ENCODE assay signal across 24 cellular contexts in genomic region chr15:100073982-100074381, GRCh38.
A peak's percentile ranks its signal among the peaks of the same experiment; 100 is the strongest.
DNase-seq lines count a peak whose midpoint lies in the region; ATAC-seq, FAIRE-seq and TF ChIP-seq lines count a peak whose summit lies in the region.
"Had no signal": no experiment of that assay in that cellular context is flagged by ENCODE, and none has a peak within 500 bp of the region (broad histone marks: within the 10 kb centered on the region; RNA-seq: fewer than 3 reads in every experiment).

No MANE protein-coding gene starts in this region.

- TF ChIP-seq CTCF in RWPE2 (IDR thresholded peaks at IDR 0.05; ENCODE audit: poor library complexity, severe bottlenecking) (no peak), epithelial cell of esophagus (IDR thresholded peaks at IDR 0.05; ENCODE audit: insufficient read depth, low read depth, low read length, missing control alignments) (no peak), keratinocyte (optimal IDR thresholded peaks at IDR 0.05 in 1 of 3, IDR thresholded peaks at IDR 0.05 in 1 of 3, conservative IDR thresholded peaks at IDR 0.05 in 1 of 3; ENCODE audit: extremely low read depth in 1 of 3, insufficient read depth in 2 of 3, low read length in 3 of 3) (no peak), stomach (IDR thresholded peaks at IDR 0.05) (no peak)

- H3K9me3 Mint-ChIP-seq in activated CD4-positive, alpha-beta memory T cell treated with anti-CD3 and anti-CD28 coated beads, Interleukin-2, amount 10 ng/mL, durations not matched to agents 7 days and 5 days = no peaks in the 10 kb centered on the region

- no peaks in the 10 kb centered on the region for H3K9me3 ChIP-seq in RWPE2 (ENCODE audit: severe bottlenecking)
- H3K9me3 ChIP-seq in keratinocyte (ENCODE audit: control insufficient read depth, low read depth, low read length) = no peaks in the 10 kb centered on the region
- peaks cover 0 to 6% (median 2%) of the 10 kb centered on the region in 4 donors for H3K9me3 ChIP-seq in stomach
- H3K9me3 ChIP-seq: A549, HAP-1 had no signal

- in situ Hi-C loops in G401 (cut with HindIII; ENCODE audit: low sequenced_read_pairs) = no loop called here

- H3K27ac Mint-ChIP-seq in activated CD4-positive, alpha-beta memory T cell treated with anti-CD3 and anti-CD28 coated beads, Interleukin-2, amount 10 ng/mL, durations not matched to agents 7 days and 5 days = no peak overlapping the region
- H3K27ac Mint-ChIP-seq: CD4-positive, alpha-beta memory T cell; HFFc6 had no signal

- 86 to 99% (median 96%) methylated on average over 5 of the region's 5 CpGs for WGBS in stomach, 5 donors

- no peaks in the 10 kb centered on the region for H3K27me3 ChIP-seq in RWPE2 (ENCODE audit: insufficient read depth, poor library complexity, severe bottlenecking)
- H3K27me3 ChIP-seq in keratinocyte (ENCODE audit: control insufficient read depth, extremely low read depth, insufficient read depth, low read length) = peaks cover 6% of the 10 kb centered on the region
- H3K27me3 ChIP-seq in stomach = no peaks in the 10 kb centered on the region

- H2AFZ ChIP-seq in keratinocyte (ENCODE audit: control insufficient read depth, low read length) = no peak overlapping the region

- peak; percentile 94 for ATAC-seq in RWPE2 (ENCODE audit: low read depth)
- ATAC-seq: A549 had no signal

- no peaks in the 10 kb centered on the region for H3K36me3 ChIP-seq in RWPE2 (ENCODE audit: low read depth)
- H3K36me3 ChIP-seq in keratinocyte (ENCODE audit: control insufficient read depth in 2 of 2, extremely low read depth in 1 of 2, insufficient read depth in 2 of 2, low read length in 2 of 2) = no peaks in the 10 kb centered on the region
- H3K36me3 ChIP-seq in stomach = no peaks in the 10 kb centered on the region
- H3K36me3 ChIP-seq: HAP-1 had no signal

- no peak for TF ChIP-seq POLR2A in stomach (IDR thresholded peaks at IDR 0.05)

- peak overlapping the region; percentile 53 for H3K27ac ChIP-seq in RWPE2 (ENCODE audit: poor library complexity, severe bottlenecking)
- H3K27ac ChIP-seq in keratinocyte (ENCODE audit: control insufficient read depth, insufficient read depth, low read length) = no peak overlapping the region
- no peak overlapping the region for H3K27ac ChIP-seq in stomach
- H3K27ac ChIP-seq: A549 had no signal

- intact Hi-C loops in stomach (cut with DNase I; ENCODE audit: low total_unique reads) = no loop called here

- no peak for TF ChIP-seq EP300 in stomach (IDR thresholded peaks at IDR 0.05)

- no peaks in the 10 kb centered on the region for H3K4me1 Mint-ChIP-seq in activated CD4-positive, alpha-beta memory T cell treated with anti-CD3 and anti-CD28 coated beads, Interleukin-2, amount 10 ng/mL, durations not matched to agents 7 days and 5 days
- H3K4me1 Mint-ChIP-seq: CD4-positive, alpha-beta memory T cell had no signal

- DNase-seq in HPDE6-E6E7 (ENCODE audit: extremely low spot score) (peak; percentile 48), RWPE2 (ENCODE audit: low spot score) (peak; percentile 67), epithelial cell of esophagus (ENCODE audit: low read depth) (peak; percentile 82), keratinocyte (ENCODE audit: low read depth, low spot score) (peak; percentile 9), stomach (no peak), G401 (ENCODE audit: low spot score) (no peak), AG08395 (ENCODE audit: low spot score) (no peak)
- DNase-seq in activated CD4-positive, alpha-beta memory T cell treated with anti-CD3 and anti-CD28 coated beads, Interleukin-2, amount 10 ng/mL, durations not matched to agents 7 days and 5 days = no peak
- DNase-seq: 8988T; ACHN; C1 segment of cervical spinal cord; CD4-positive, alpha-beta memory T cell; DMS 273 treated with DMSO at 0.1 percent for 48 hours; DMS79; EL; GF-D8; GOT3; HFFc6 had no signal

- H3K4me2 ChIP-seq in keratinocyte (ENCODE audit: control insufficient read depth, extremely low read depth, insufficient read depth, low read depth, low read length) = peak overlapping the region; percentile 22
- H3K4me2 ChIP-seq: A549 had no signal

- H3K4me3 Mint-ChIP-seq in activated CD4-positive, alpha-beta memory T cell treated with anti-CD3 and anti-CD28 coated beads, Interleukin-2, amount 10 ng/mL, durations not matched to agents 7 days and 5 days = no peak overlapping the region
- H3K4me3 Mint-ChIP-seq: CD4-positive, alpha-beta memory T cell; HFFc6 had no signal

- H4K20me1 ChIP-seq in keratinocyte (ENCODE audit: control insufficient read depth, extremely low read depth, insufficient read depth, low read length) = no peaks in the 10 kb centered on the region

- H3K4me3 ChIP-seq in RWPE2 (ENCODE audit: severe bottlenecking) = no peak overlapping the region
- no peak overlapping the region for H3K4me3 ChIP-seq in epithelial cell of esophagus (ENCODE audit: low read length)
- no peak overlapping the region for H3K4me3 ChIP-seq in keratinocyte (ENCODE audit: control insufficient read depth in 2 of 3, extremely low read depth in 1 of 3, insufficient read depth in 2 of 3, low read depth in 1 of 3, low read length in 3 of 3)
- no peak overlapping the region for H3K4me3 ChIP-seq in stomach
- H3K4me3 ChIP-seq: A549, HAP-1 had no signal

- CTCF ChIA-PET in activated CD4-positive, alpha-beta memory T cell treated with anti-CD3 and anti-CD28 coated beads, Interleukin-2, amount 10 ng/mL, durations not matched to agents 7 days and 5 days (lab: Charles Lee) = no interaction called here

- no peaks in the 10 kb centered on the region for H3K9me1 ChIP-seq in keratinocyte (ENCODE audit: control insufficient read depth, extremely low read depth, insufficient read depth, low read length)

- POLR2A ChIA-PET in activated CD4-positive, alpha-beta memory T cell treated with anti-CD3 and anti-CD28 coated beads, Interleukin-2, amount 10 ng/mL, durations not matched to agents 7 days and 5 days (lab: Charles Lee) = no interaction called here

- H3K36me3 Mint-ChIP-seq in activated CD4-positive, alpha-beta memory T cell treated with anti-CD3 and anti-CD28 coated beads, Interleukin-2, amount 10 ng/mL, durations not matched to agents 7 days and 5 days (ENCODE audit: low read depth) = no peaks in the 10 kb centered on the region

- no peak overlapping the region for H3K9ac ChIP-seq in keratinocyte (ENCODE audit: control insufficient read depth, extremely low read depth, insufficient read depth, low read length)

- FAIRE-seq in keratinocyte (lab: Jason Lieb, UNC) = peak; percentile 70
- FAIRE-seq: A549, D721Med, GM12891, GM18507, H54 had no signal

- no peaks in the 10 kb centered on the region for H3K27me3 Mint-ChIP-seq in activated CD4-positive, alpha-beta memory T cell treated with anti-CD3 and anti-CD28 coated beads, Interleukin-2, amount 10 ng/mL, durations not matched to agents 7 days and 5 days

- H3K4me1 ChIP-seq in RWPE2 (ENCODE audit: insufficient read depth, poor library complexity, severe bottlenecking) (peaks cover 31% of the 10 kb centered on the region), keratinocyte (ENCODE audit: control insufficient read depth, extremely low read depth, insufficient read depth, low read length) (peaks cover 12% of the 10 kb centered on the region), stomach (no peaks in the 10 kb centered on the region)
- H3K4me1 ChIP-seq: A549, HAP-1 had no signal

- no peaks in the 10 kb centered on the region for H3K79me2 ChIP-seq in keratinocyte (ENCODE audit: control insufficient read depth, insufficient read depth, low read length)

- dilution Hi-C loops in keratinocyte (cut with MboI; ENCODE audit: extremely low pct_ligation_motif_present, low sequenced_read_pairs) = no loop called here

Comparison
In these comparisons a context has a peak if more than half of its experiments do, and no peak if none do; other contexts are left out.
1. DNase-seq: peak in HPDE6-E6E7 (single experiment), RWPE2 (single experiment), epithelial cell of esophagus (single experiment) and keratinocyte (single experiment); none in stomach (single experiment), G401 (single experiment), activated CD4-positive, alpha-beta memory T cell treated with anti-CD3 and anti-CD28 coated beads, Interleukin-2, amount 10 ng/mL, durations not matched to agents 7 days and 5 days (single experiment) and AG08395 (single experiment).